2 cellular contexts compared by ENCODE assay signal in the genomic region with DNA sequence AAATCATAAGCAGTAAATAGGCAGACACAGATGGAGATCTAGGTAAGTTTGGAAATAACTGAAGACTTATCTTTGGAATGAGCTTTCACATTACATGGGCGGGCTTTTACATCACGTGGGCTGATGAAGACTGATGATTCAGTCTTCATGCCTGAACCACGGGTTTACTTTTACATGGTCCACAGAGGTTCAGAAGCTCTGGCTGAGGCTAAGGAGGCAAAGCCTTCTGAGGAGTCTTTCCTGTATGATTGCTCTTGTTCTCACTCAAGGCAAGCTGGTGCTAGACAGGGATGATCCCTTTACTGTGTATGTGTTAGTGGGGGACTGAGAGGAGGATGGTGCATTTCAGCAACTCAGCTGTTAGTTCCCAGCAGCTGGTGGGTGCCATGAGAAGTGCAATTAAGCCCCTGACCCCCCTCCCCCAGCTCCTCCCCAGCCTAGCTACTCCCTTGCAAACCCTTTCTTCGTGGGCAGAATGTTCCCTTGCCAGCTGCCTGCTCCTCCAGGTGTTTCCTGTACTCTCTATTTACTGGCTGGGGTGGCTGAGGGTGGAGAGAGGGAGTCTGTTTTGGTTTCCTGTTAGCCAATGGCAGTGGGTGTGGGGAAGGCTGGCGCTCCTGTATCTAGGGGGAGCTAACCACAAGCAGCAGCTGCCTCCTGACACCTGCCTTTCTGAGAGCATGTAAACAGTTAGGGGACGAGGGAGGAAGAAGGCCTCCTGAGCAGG.
TF ChIP-seq lines count a peak whose summit lies in the region.

No MANE protein-coding gene starts in this region.

TF ChIP-seq in HepG2, 621 proteins besides CTCF, POLR2A, EP300 and RAD21 (continues in another document):
- TF ChIP-seq NR2F2 (IDR thresholded peaks at IDR 0.05; ENCODE audit: borderline replicate concordance, low read depth) (no peak), XRCC5 (optimal IDR thresholded peaks at IDR 0.05; ENCODE audit: low read length) (no peak), FOSL1 (CRISPR knock-in tag; IDR thresholded peaks at IDR 0.05; ENCODE audit: borderline replicate concordance) (no peak), AKAP8 (CRISPR knock-in tag; IDR thresholded peaks at IDR 0.05) (no peak), ZNF44 (CRISPR knock-in tag; IDR thresholded peaks at IDR 0.05) (no peak), MBNL3 (CRISPR knock-in tag; conservative IDR thresholded peaks at IDR 0.05) (no peak), ZFP62 (CRISPR knock-in tag; IDR thresholded peaks at IDR 0.05) (no peak), THYN1 (CRISPR knock-in tag; IDR thresholded peaks at IDR 0.05; ENCODE audit: borderline replicate concordance, low read depth) (no peak), SUZ12 (IDR thresholded peaks at IDR 0.05; ENCODE audit: low read depth, low read length) (no peak), ZNF550 (CRISPR knock-in tag; IDR thresholded peaks at IDR 0.05; ENCODE audit: borderline replicate concordance) (no peak)
- TF ChIP-seq, protein P1, sequence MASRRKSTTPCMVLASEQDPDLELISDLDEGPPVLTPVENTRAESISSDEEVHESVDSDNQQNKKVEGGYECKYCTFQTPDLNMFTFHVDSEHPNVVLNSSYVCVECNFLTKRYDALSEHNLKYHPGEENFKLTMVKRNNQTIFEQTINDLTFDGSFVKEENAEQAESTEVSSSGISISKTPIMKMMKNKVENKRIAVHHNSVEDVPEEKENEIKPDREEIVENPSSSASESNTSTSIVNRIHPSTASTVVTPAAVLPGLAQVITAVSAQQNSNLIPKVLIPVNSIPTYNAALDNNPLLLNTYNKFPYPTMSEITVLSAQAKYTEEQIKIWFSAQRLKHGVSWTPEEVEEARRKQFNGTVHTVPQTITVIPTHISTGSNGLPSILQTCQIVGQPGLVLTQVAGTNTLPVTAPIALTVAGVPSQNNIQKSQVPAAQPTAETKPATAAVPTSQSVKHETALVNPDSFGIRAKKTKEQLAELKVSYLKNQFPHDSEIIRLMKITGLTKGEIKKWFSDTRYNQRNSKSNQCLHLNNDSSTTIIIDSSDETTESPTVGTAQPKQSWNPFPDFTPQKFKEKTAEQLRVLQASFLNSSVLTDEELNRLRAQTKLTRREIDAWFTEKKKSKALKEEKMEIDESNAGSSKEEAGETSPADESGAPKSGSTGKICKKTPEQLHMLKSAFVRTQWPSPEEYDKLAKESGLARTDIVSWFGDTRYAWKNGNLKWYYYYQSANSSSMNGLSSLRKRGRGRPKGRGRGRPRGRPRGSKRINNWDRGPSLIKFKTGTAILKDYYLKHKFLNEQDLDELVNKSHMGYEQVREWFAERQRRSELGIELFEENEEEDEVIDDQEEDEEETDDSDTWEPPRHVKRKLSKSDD (CRISPR knock-in tag; IDR thresholded peaks at IDR 0.05; ENCODE audit: low read depth): no peak
- TF ChIP-seq, protein P2, sequence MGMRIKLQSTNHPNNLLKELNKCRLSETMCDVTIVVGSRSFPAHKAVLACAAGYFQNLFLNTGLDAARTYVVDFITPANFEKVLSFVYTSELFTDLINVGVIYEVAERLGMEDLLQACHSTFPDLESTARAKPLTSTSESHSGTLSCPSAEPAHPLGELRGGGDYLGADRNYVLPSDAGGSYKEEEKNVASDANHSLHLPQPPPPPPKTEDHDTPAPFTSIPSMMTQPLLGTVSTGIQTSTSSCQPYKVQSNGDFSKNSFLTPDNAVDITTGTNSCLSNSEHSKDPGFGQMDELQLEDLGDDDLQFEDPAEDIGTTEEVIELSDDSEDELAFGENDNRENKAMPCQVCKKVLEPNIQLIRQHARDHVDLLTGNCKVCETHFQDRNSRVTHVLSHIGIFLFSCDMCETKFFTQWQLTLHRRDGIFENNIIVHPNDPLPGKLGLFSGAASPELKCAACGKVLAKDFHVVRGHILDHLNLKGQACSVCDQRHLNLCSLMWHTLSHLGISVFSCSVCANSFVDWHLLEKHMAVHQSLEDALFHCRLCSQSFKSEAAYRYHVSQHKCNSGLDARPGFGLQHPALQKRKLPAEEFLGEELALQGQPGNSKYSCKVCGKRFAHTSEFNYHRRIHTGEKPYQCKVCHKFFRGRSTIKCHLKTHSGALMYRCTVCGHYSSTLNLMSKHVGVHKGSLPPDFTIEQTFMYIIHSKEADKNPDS (CRISPR knock-in tag; IDR thresholded peaks at IDR 0.05): no peak
- TF ChIP-seq, protein P3, sequence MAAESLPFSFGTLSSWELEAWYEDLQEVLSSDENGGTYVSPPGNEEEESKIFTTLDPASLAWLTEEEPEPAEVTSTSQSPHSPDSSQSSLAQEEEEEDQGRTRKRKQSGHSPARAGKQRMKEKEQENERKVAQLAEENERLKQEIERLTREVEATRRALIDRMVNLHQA (CRISPR knock-in tag; IDR thresholded peaks at IDR 0.05): no peak
- TF ChIP-seq, protein P4, sequence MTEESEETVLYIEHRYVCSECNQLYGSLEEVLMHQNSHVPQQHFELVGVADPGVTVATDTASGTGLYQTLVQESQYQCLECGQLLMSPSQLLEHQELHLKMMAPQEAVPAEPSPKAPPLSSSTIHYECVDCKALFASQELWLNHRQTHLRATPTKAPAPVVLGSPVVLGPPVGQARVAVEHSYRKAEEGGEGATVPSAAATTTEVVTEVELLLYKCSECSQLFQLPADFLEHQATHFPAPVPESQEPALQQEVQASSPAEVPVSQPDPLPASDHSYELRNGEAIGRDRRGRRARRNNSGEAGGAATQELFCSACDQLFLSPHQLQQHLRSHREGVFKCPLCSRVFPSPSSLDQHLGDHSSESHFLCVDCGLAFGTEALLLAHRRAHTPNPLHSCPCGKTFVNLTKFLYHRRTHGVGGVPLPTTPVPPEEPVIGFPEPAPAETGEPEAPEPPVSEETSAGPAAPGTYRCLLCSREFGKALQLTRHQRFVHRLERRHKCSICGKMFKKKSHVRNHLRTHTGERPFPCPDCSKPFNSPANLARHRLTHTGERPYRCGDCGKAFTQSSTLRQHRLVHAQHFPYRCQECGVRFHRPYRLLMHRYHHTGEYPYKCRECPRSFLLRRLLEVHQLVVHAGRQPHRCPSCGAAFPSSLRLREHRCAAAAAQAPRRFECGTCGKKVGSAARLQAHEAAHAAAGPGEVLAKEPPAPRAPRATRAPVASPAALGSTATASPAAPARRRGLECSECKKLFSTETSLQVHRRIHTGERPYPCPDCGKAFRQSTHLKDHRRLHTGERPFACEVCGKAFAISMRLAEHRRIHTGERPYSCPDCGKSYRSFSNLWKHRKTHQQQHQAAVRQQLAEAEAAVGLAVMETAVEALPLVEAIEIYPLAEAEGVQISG (CRISPR knock-in tag; IDR thresholded peaks at IDR 0.05): no peak
- TF ChIP-seq, protein P5, sequence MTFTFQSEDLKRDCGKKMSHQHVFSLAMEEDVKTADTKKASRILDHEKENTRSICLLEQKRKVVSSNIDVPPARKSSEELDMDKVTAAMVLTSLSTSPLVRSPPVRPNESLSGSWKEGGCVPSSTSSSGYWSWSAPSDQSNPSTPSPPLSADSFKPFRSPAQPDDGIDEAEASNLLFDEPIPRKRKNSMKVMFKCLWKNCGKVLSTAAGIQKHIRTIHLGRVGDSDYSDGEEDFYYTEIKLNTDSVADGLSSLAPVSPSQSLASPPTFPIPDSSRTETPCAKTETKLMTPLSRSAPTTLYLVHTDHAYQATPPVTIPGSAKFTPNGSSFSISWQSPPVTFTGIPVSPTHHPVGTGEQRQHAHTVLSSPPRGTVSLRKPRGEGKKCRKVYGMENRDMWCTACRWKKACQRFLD (CRISPR knock-in tag; IDR thresholded peaks at IDR 0.05; ENCODE audit: borderline replicate concordance): no peak
- TF ChIP-seq, protein P6, sequence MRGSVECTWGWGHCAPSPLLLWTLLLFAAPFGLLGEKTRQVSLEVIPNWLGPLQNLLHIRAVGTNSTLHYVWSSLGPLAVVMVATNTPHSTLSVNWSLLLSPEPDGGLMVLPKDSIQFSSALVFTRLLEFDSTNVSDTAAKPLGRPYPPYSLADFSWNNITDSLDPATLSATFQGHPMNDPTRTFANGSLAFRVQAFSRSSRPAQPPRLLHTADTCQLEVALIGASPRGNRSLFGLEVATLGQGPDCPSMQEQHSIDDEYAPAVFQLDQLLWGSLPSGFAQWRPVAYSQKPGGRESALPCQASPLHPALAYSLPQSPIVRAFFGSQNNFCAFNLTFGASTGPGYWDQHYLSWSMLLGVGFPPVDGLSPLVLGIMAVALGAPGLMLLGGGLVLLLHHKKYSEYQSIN (CRISPR knock-in tag; IDR thresholded peaks at IDR 0.05; ENCODE audit: borderline replicate concordance): no peak

TF ChIP-seq in WTC11, 78 proteins besides CTCF, POLR2A, EP300 and RAD21:
- TF ChIP-seq ELF4 (CRISPR knock-in tag; IDR thresholded peaks at IDR 0.05; ENCODE audit: low read depth) (no peak), FOXK1 (CRISPR knock-in tag; IDR thresholded peaks at IDR 0.05) (0 out of 2 replicates have a peak, but pooled peaks have one; percentile 57), GTF2I (CRISPR knock-in tag; conservative IDR thresholded peaks at IDR 0.05) (no peak)
- TF ChIP-seq, protein P7, sequence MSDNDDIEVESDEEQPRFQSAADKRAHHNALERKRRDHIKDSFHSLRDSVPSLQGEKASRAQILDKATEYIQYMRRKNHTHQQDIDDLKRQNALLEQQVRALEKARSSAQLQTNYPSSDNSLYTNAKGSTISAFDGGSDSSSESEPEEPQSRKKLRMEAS (CRISPR knock-in tag; IDR thresholded peaks at IDR 0.05): peak; percentile 63; the same call in 1 of the 2 replicates
